In genomic region chr2:219278655-219279150, GRCh38 we compare ENCODE assay signal across 8 cellular contexts. TPM values are rescaled to one million over a fixed set of nuclear protein-coding genes. Genes with fewer than 3 reads are reported as not detected.
DNase-seq lines count a peak whose midpoint lies in the region; ATAC-seq, FAIRE-seq and TF ChIP-seq lines count a peak whose summit lies in the region.

No MANE protein-coding gene starts in this region.

- no peaks in the 10 kb centered on the region for H3K27me3 ChIP-seq in Loucy (ENCODE audit: insufficient read depth, low read length, poor library complexity, severe bottlenecking)
- H3K27me3 ChIP-seq in ectodermal cell (ENCODE audit: control insufficient read depth, insufficient read depth, low read length, poor library complexity, severe bottlenecking): no peaks in the 10 kb centered on the region
- H3K27me3 ChIP-seq in neural cell (ENCODE audit: insufficient read depth, low read depth, low read length): no peaks in the 10 kb centered on the region

- TF ChIP-seq CTCF in CD14-positive monocyte (IDR thresholded peaks at IDR 0.05): no peak
- no peak for TF ChIP-seq CTCF in Loucy (conservative IDR thresholded peaks at IDR 0.05; ENCODE audit: low read length)
- TF ChIP-seq CTCF in neural cell (IDR thresholded peaks at IDR 0.05; ENCODE audit: poor library complexity, severe bottlenecking): no peak
- TF ChIP-seq CTCF in lower leg skin (IDR thresholded peaks at IDR 0.05): no peak

- ATAC-seq in HG03342 (IDR thresholded peaks at IDR 0.05; ENCODE audit: unreplicated experiment): no peak

- H4K20me1 ChIP-seq in Loucy (ENCODE audit: insufficient read depth, low read length, poor library complexity, severe bottlenecking) (peaks cover 6% of the 10 kb centered on the region), neural cell (ENCODE audit: insufficient read depth) (no peaks in the 10 kb centered on the region)

- H3K4me3 ChIP-seq in Loucy (ENCODE audit: low read length, poor library complexity, severe bottlenecking): peak overlapping the region; percentile 75
- peak overlapping the region; percentile 51 for H3K4me3 ChIP-seq in ectodermal cell (ENCODE audit: insufficient read depth, low read depth, low read length)
- H3K4me3 ChIP-seq in neural cell (ENCODE audit: low read length): peak overlapping the region; percentile 74
- no peak overlapping the region for H3K4me3 ChIP-seq in lower leg skin (ENCODE audit: low read depth, poor library complexity, severe bottlenecking)

- H3K27ac ChIP-seq in ectodermal cell (ENCODE audit: insufficient read depth, low read depth, low read length, poor library complexity, severe bottlenecking) (peak overlapping the region; percentile 56), neural cell (ENCODE audit: low read length) (peak overlapping the region; percentile 79)

- TF ChIP-seq EP300 in neural cell (conservative IDR thresholded peaks at IDR 0.05; ENCODE audit: poor library complexity, severe bottlenecking): no peak

- no peak for FAIRE-seq in urothelium cell line (lab: Jason Lieb, UNC)

- H3K27ac Mint-ChIP-seq in CD14-positive monocyte: peak overlapping the region; percentile 91 to 98 (median 97)

- H3K79me2 ChIP-seq in Loucy (ENCODE audit: insufficient read depth, low read length) (peaks cover 6% of the 10 kb centered on the region; the same call in 1 of the 2 replicates), neural cell (replicated peaks; ENCODE audit: insufficient read depth, low read length) (no peaks in the 10 kb centered on the region)

- WGBS in ectodermal cell, 2 experiments: 23 to 25% methylated on average over 7 to 9 of the region's 9 CpGs
- WGBS in lower leg skin, 2 donors: 11 to 16% methylated on average over 9 of the region's 9 CpGs

- H3K9me3 ChIP-seq in Loucy (ENCODE audit: insufficient read depth, low read depth, low read length) (no peaks in the 10 kb centered on the region), ectodermal cell (ENCODE audit: control insufficient read depth, low read length) (no peaks in the 10 kb centered on the region), neural cell (ENCODE audit: low read length) (no peaks in the 10 kb centered on the region)

- TF ChIP-seq RAD21 in neural cell (conservative IDR thresholded peaks at IDR 0.05): no peak

- peak overlapping the region; percentile 74 to 88 for H3K4me3 Mint-ChIP-seq in CD14-positive monocyte

- no peaks in the 10 kb centered on the region for H3F3A ChIP-seq in Loucy (ENCODE audit: low read depth)
- peaks cover 10% of the 10 kb centered on the region for H3F3A ChIP-seq in neural cell (ENCODE audit: insufficient read depth, low read length, poor library complexity, severe bottlenecking)

- TF ChIP-seq POLR2A in lower leg skin (IDR thresholded peaks at IDR 0.05): no peak

- H3K9me3 Mint-ChIP-seq in CD14-positive monocyte: peaks cover 0 to 2% (median 0%) of the 10 kb centered on the region in 7 donors

- H3K4me1 Mint-ChIP-seq in CD14-positive monocyte: peaks cover 29% of the 10 kb centered on the region

- H3K9ac ChIP-seq in Loucy (ENCODE audit: low read depth, low read length, poor library complexity, severe bottlenecking): peak overlapping the region; percentile 76
- peak overlapping the region; percentile 82 for H3K9ac ChIP-seq in neural cell (ENCODE audit: low read length)

- H3K36me3 Mint-ChIP-seq in CD14-positive monocyte: peaks cover 33 to 38% of the 10 kb centered on the region in 2 donors

- intact Hi-C loops in CD14-positive monocyte (cut with micrococcal nuclease) (loop anchor here (1.0 to 2.0 kb wide), 4 partner anchors 16 to 108 kb away; partner anchors contain the start of gene DNPEP (in 2 of the 2)), lower leg skin (cut with DNase I; ENCODE audit: low total_unique reads) (no loop called here)

- H3K27me3 Mint-ChIP-seq in CD14-positive monocyte (ENCODE audit: low read depth in 3 of 3): peaks cover 2 to 8% (median 8%) of the 10 kb centered on the region in 3 donors

- H3K4me1 ChIP-seq in Loucy (ENCODE audit: insufficient read depth, low read length, poor library complexity, severe bottlenecking): peaks cover 23% of the 10 kb centered on the region
- H3K4me1 ChIP-seq in ectodermal cell (ENCODE audit: control insufficient read depth, insufficient read depth, low read length): peaks cover 15% of the 10 kb centered on the region

- H3K4me2 ChIP-seq in Loucy (ENCODE audit: low read depth, low read length, poor library complexity, severe bottlenecking): peak overlapping the region; percentile 78
- peak overlapping the region; percentile 52 for H3K4me2 ChIP-seq in neural cell (ENCODE audit: low read length)

- H2AFZ ChIP-seq in Loucy (ENCODE audit: low read length) (peak overlapping the region; percentile 90), neural cell (ENCODE audit: low read depth, low read length) (no peak overlapping the region)

- H3K36me3 ChIP-seq in Loucy (ENCODE audit: insufficient read depth, low read length): no peaks in the 10 kb centered on the region
- H3K36me3 ChIP-seq in ectodermal cell (ENCODE audit: control insufficient read depth, insufficient read depth, low read length): peaks cover 4% of the 10 kb centered on the region
- H3K36me3 ChIP-seq in neural cell (ENCODE audit: insufficient read depth, low read length): no peaks in the 10 kb centered on the region

- H3K9me2 ChIP-seq in Loucy (replicated peaks; ENCODE audit: low read depth, low read length): no peaks in the 10 kb centered on the region
- H3K9me2 ChIP-seq in neural cell (ENCODE audit: insufficient read depth, low read length): no peaks in the 10 kb centered on the region

- DNase-seq in CD14-positive monocyte (ENCODE audit: low spot score) (no peak), urothelium cell line (ENCODE audit: low spot score) (no peak), lower leg skin (ENCODE audit: low spot score in 2 of 2) (no peak), COR-L47 (lab: John Stamatoyannopoulos, UW) (no peak)

TF ChIP-seq in neural cell, 6 proteins besides CTCF, POLR2A, EP300 and RAD21 (continues in another document):
- TF ChIP-seq MXI1 (conservative IDR thresholded peaks at IDR 0.05; ENCODE audit: poor library complexity, severe bottlenecking): no peak
- TF ChIP-seq TAF1 (IDR thresholded peaks at IDR 0.05; ENCODE audit: low read depth): no peak
- TF ChIP-seq SMC3 (conservative IDR thresholded peaks at IDR 0.05; ENCODE audit: poor library complexity): peak; percentile 18
- no peak for TF ChIP-seq POLR2AphosphoS5 (IDR thresholded peaks at IDR 0.05)
- TF ChIP-seq EZH2 (IDR thresholded peaks at IDR 0.05; ENCODE audit: borderline replicate concordance, insufficient read depth, low read length, poor library complexity, severe bottlenecking): no peak

RNA-seq across cellular contexts. Expression of gene DNAJB2, which starts 0.5 kb away (rescaled TPM):
- polyA plus RNA-seq in CD14-positive monocyte (1 to 10 TPM; 1.7 to 1.9 TPM), neural cell (145 and 172 TPM in 2 replicates)
- 48.7 TPM for polyA plus RNA-seq in ectodermal cell (2013, experiment 1 of 4)
- 41.1 TPM for polyA plus RNA-seq in ectodermal cell (2013, experiment 2 of 4)
- polyA plus RNA-seq in ectodermal cell (2013, experiment 3 of 4): 34.6 TPM
- 43.4 TPM for polyA plus RNA-seq in ectodermal cell (2013, experiment 4 of 4)
- polyA minus RNA-seq in neural cell: 54.8 and 57.6 TPM in 2 replicates
- 100 to 1,000 TPM; 125 to 152 (median 140) TPM for total RNA-seq in lower leg skin

RNA-seq across cellular contexts. Expression of gene TUBA4A, which starts 25.0 kb away (rescaled TPM):
- polyA plus RNA-seq in CD14-positive monocyte: 10 to 100 TPM; 72.7 to 81.9 TPM
- 2.0 TPM for polyA plus RNA-seq in ectodermal cell (2013, experiment 1 of 4)
- polyA plus RNA-seq in ectodermal cell (2013, experiment 2 of 4): 1.3 TPM
- 0.80 TPM for polyA plus RNA-seq in ectodermal cell (2013, experiment 3 of 4)
- 1.2 TPM for polyA plus RNA-seq in ectodermal cell (2013, experiment 4 of 4)
- polyA plus RNA-seq in neural cell: 0.82 TPM in 1 of 2 replicates, not detected in the other
- not detected in 2 replicates for polyA minus RNA-seq in neural cell
- 100 to 1,000 TPM; 181 to 522 (median 240) TPM for total RNA-seq in lower leg skin

RNA-seq across cellular contexts. Expression of gene TUBA4B, which starts 25.7 kb away (rescaled TPM):
- polyA plus RNA-seq in CD14-positive monocyte (not detected), neural cell (not detected in 2 replicates)
- polyA plus RNA-seq in ectodermal cell (2013, experiment 1 of 4): not detected
- polyA plus RNA-seq in ectodermal cell (2013, experiment 2 of 4): not detected
- polyA plus RNA-seq in ectodermal cell (2013, experiment 3 of 4): not detected
- polyA plus RNA-seq in ectodermal cell (2013, experiment 4 of 4): not detected
- not detected in 2 replicates for polyA minus RNA-seq in neural cell
- total RNA-seq in lower leg skin: not detected

RNA-seq across cellular contexts. Expression of gene PTPRN, which starts 30.5 kb away (rescaled TPM):
- polyA plus RNA-seq in CD14-positive monocyte (not detected), neural cell (66.4 and 82.1 TPM in 2 replicates)
- polyA plus RNA-seq in ectodermal cell (2013, experiment 1 of 4): 2.9 TPM
- 1.1 TPM for polyA plus RNA-seq in ectodermal cell (2013, experiment 2 of 4)
- 1.4 TPM for polyA plus RNA-seq in ectodermal cell (2013, experiment 3 of 4)
- 1.8 TPM for polyA plus RNA-seq in ectodermal cell (2013, experiment 4 of 4)
- 94.0 and 107 TPM in 2 replicates for polyA minus RNA-seq in neural cell
- under 1 TPM in 1 of 4 donors, not detected in 3; 0.23 TPM for total RNA-seq in lower leg skin

RNA-seq across cellular contexts. Expression of gene STK16, which starts 33.4 kb away (rescaled TPM):
- polyA plus RNA-seq in CD14-positive monocyte (10 to 100 TPM; 16.7 to 17.8 TPM), neural cell (64.9 and 96.5 TPM in 2 replicates)
- polyA plus RNA-seq in ectodermal cell (2013, experiment 1 of 4): 33.9 TPM
- polyA plus RNA-seq in ectodermal cell (2013, experiment 2 of 4): 34.3 TPM
- polyA plus RNA-seq in ectodermal cell (2013, experiment 3 of 4): 26.3 TPM
- polyA plus RNA-seq in ectodermal cell (2013, experiment 4 of 4): 38.2 TPM
- polyA minus RNA-seq in neural cell: 20.7 and 20.8 TPM in 2 replicates
- total RNA-seq in lower leg skin: 10 to 100 TPM; 12.9 to 26.4 (median 13.8) TPM

Comparison
In these comparisons a context has a peak if more than half of its experiments do, and no peak if none do; other contexts are left out.
1. RNA of gene DNAJB2, which starts 0.5 kb away (polyA plus RNA-seq): 145 to 172 TPM in neural cell; 1.7 to 1.9 TPM in CD14-positive monocyte; every median in the first group is over 10 times any median in the second.
2. RNA of gene TUBA4A, which starts 25.0 kb away (polyA plus RNA-seq): 72.7 to 81.9 TPM in CD14-positive monocyte; 0.82 TPM in neural cell; every median in the first group is over 10 times any median in the second.